In the genomic region with DNA sequence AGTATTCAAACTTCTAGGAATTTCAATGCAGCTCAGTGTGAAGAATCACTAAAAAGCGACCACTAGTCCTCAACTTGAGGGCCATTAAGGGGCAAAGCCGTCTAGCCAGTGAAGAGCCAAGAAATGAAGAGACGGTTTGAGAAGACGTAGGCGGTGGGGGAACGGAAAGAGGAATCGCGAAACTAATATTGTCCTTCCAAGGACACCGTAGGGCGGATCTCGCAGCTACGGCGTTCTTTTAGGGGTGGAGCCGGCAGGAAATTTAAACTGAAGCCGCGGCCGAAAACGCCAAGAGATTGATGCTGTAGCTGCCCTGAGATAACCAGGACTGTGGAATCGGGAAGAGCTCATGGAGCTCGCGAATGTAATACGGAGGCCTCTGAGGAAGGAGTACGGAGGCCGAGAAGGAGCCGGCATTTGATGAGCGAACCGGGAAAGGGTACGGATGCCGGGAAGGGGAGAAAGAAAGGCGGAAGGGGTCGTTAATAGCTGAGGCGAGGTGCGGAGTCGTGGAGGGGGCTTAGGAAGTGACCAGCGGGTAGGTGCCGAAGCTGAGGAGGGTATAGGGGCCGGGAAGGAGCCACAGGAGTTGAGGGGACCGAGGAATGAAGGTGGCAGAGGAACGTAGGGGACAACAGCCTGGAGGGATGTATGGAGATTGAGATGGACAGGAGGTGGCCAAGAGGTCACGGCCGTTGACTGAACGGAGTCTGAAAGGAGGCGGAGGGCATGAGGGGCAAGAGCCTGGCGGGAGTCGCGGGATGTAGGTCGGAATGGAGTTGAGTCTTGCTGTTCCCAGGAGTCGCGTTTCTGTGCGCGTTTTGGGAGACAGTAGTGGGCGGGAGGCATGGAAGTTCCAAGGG, we compare ENCODE assay signal across 1 cellular context.
TF ChIP-seq lines count a peak whose summit lies in the region.

A gene with protein sequence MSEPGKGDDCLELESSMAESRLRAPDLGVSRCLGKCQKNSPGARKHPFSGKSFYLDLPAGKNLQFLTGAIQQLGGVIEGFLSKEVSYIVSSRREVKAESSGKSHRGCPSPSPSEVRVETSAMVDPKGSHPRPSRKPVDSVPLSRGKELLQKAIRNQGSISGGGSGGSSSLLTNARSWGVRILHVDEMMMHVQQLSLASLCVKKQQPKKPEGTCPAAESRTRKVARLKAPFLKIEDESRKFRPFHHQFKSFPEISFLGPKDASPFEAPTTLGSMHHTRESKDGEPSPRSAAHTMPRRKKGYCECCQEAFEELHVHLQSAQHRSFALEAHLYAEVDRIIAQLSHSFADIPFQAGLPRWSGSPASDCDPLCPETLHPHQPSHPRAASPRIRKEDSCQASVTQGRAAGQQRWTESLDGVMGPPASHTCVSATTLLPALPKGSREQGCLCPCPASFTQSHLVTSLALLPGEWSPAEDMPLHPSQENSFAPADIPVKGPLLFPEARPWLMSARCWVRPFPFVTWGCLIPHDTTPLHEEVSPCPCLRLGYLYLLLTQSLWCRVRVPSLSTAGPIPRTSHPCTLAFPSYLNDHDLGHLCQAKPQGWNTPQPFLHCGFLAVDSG (plus strand): TSS at position 265 of the 863 bp plus-strand sequence. CDS start 156 bp downstream, at position 421.

TF ChIP-seq in A549, 52 proteins besides CTCF, POLR2A, EP300 and RAD21 (continued from another document):
- TF ChIP-seq, protein P1, sequence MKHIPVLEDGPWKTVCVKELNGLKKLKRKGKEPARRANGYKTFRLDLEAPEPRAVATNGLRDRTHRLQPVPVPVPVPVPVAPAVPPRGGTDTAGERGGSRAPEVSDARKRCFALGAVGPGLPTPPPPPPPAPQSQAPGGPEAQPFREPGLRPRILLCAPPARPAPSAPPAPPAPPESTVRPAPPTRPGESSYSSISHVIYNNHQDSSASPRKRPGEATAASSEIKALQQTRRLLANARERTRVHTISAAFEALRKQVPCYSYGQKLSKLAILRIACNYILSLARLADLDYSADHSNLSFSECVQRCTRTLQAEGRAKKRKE (CRISPR knock-in tag; IDR thresholded peaks at IDR 0.05; ENCODE audit: low read depth): no peak
- TF ChIP-seq CHD4 (IDR thresholded peaks at IDR 0.05; ENCODE audit: borderline replicate concordance) (no peak), MAZ (IDR thresholded peaks at IDR 0.05; ENCODE audit: borderline replicate concordance, low read depth, low read length) (no peak), TP53 (CRISPR knock-in tag; IDR thresholded peaks at IDR 0.05) (no peak), HEYL (CRISPR knock-in tag; IDR thresholded peaks at IDR 0.05) (no peak), BHLHE40 (IDR thresholded peaks at IDR 0.05; ENCODE audit: low read depth, low read length) (no peak), MYC (IDR thresholded peaks at IDR 0.05; ENCODE audit: borderline replicate concordance, low read length) (no peak), CBX8 (IDR thresholded peaks at IDR 0.05) (no peak), MAFK (IDR thresholded peaks at IDR 0.05; ENCODE audit: partially characterized antibody) (no peak), NPAS2 (CRISPR knock-in tag; IDR thresholded peaks at IDR 0.05; ENCODE audit: borderline replicate concordance) (no peak), ZFP36 (IDR thresholded peaks at IDR 0.05; ENCODE audit: borderline replicate concordance, partially characterized antibody) (no peak), KDM5A (IDR thresholded peaks at IDR 0.05) (peak; percentile 87), POLR2AphosphoS2 (conservative IDR thresholded peaks at IDR 0.05; ENCODE audit: low read length) (no peak), CBX2 (IDR thresholded peaks at IDR 0.05; ENCODE audit: borderline replicate concordance, low read depth) (no peak), HOXA7 (CRISPR knock-in tag; IDR thresholded peaks at IDR 0.05) (no peak), ZC3H11A (IDR thresholded peaks at IDR 0.05) (no peak), KDM1A (IDR thresholded peaks at IDR 0.05; ENCODE audit: low read depth) (no peak), PBX3 (IDR thresholded peaks at IDR 0.05) (peak; percentile 72; the same call in 1 of the 2 replicates), RARB (CRISPR knock-in tag; IDR thresholded peaks at IDR 0.05) (0 out of 2 replicates have a peak, but pooled peaks have one; percentile 58), EHF (CRISPR knock-in tag; IDR thresholded peaks at IDR 0.05) (no peak), HOXB5 (CRISPR knock-in tag; IDR thresholded peaks at IDR 0.05) (no peak)
- TF ChIP-seq, protein P2, sequence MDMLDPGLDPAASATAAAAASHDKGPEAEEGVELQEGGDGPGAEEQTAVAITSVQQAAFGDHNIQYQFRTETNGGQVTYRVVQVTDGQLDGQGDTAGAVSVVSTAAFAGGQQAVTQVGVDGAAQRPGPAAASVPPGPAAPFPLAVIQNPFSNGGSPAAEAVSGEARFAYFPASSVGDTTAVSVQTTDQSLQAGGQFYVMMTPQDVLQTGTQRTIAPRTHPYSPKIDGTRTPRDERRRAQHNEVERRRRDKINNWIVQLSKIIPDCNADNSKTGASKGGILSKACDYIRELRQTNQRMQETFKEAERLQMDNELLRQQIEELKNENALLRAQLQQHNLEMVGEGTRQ (IDR thresholded peaks at IDR 0.05): no peak
- TF ChIP-seq, protein P3, sequence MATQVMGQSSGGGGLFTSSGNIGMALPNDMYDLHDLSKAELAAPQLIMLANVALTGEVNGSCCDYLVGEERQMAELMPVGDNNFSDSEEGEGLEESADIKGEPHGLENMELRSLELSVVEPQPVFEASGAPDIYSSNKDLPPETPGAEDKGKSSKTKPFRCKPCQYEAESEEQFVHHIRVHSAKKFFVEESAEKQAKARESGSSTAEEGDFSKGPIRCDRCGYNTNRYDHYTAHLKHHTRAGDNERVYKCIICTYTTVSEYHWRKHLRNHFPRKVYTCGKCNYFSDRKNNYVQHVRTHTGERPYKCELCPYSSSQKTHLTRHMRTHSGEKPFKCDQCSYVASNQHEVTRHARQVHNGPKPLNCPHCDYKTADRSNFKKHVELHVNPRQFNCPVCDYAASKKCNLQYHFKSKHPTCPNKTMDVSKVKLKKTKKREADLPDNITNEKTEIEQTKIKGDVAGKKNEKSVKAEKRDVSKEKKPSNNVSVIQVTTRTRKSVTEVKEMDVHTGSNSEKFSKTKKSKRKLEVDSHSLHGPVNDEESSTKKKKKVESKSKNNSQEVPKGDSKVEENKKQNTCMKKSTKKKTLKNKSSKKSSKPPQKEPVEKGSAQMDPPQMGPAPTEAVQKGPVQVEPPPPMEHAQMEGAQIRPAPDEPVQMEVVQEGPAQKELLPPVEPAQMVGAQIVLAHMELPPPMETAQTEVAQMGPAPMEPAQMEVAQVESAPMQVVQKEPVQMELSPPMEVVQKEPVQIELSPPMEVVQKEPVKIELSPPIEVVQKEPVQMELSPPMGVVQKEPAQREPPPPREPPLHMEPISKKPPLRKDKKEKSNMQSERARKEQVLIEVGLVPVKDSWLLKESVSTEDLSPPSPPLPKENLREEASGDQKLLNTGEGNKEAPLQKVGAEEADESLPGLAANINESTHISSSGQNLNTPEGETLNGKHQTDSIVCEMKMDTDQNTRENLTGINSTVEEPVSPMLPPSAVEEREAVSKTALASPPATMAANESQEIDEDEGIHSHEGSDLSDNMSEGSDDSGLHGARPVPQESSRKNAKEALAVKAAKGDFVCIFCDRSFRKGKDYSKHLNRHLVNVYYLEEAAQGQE (IDR thresholded peaks at IDR 0.05): peak; percentile 51
- TF ChIP-seq, protein P4, sequence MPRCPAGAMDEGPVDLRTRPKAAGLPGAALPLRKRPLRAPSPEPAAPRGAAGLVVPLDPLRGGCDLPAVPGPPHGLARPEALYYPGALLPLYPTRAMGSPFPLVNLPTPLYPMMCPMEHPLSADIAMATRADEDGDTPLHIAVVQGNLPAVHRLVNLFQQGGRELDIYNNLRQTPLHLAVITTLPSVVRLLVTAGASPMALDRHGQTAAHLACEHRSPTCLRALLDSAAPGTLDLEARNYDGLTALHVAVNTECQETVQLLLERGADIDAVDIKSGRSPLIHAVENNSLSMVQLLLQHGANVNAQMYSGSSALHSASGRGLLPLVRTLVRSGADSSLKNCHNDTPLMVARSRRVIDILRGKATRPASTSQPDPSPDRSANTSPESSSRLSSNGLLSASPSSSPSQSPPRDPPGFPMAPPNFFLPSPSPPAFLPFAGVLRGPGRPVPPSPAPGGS (IDR thresholded peaks at IDR 0.05): peak; percentile 66; the same call in 2 of the 3 replicates
- TF ChIP-seq, protein P5, sequence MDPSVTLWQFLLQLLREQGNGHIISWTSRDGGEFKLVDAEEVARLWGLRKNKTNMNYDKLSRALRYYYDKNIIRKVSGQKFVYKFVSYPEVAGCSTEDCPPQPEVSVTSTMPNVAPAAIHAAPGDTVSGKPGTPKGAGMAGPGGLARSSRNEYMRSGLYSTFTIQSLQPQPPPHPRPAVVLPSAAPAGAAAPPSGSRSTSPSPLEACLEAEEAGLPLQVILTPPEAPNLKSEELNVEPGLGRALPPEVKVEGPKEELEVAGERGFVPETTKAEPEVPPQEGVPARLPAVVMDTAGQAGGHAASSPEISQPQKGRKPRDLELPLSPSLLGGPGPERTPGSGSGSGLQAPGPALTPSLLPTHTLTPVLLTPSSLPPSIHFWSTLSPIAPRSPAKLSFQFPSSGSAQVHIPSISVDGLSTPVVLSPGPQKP (IDR thresholded peaks at IDR 0.05; ENCODE audit: low read depth, low read length): no peak
- TF ChIP-seq, protein P6, sequence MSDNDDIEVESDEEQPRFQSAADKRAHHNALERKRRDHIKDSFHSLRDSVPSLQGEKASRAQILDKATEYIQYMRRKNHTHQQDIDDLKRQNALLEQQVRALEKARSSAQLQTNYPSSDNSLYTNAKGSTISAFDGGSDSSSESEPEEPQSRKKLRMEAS (IDR thresholded peaks at IDR 0.05): peak; percentile 89
- TF ChIP-seq, protein P7, sequence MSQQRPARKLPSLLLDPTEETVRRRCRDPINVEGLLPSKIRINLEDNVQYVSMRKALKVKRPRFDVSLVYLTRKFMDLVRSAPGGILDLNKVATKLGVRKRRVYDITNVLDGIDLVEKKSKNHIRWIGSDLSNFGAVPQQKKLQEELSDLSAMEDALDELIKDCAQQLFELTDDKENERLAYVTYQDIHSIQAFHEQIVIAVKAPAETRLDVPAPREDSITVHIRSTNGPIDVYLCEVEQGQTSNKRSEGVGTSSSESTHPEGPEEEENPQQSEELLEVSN (IDR thresholded peaks at IDR 0.05; ENCODE audit: borderline replicate concordance, low read depth): no peak
